Comparison of ENCODE assay signal across 3 cellular contexts in the genomic region with DNA sequence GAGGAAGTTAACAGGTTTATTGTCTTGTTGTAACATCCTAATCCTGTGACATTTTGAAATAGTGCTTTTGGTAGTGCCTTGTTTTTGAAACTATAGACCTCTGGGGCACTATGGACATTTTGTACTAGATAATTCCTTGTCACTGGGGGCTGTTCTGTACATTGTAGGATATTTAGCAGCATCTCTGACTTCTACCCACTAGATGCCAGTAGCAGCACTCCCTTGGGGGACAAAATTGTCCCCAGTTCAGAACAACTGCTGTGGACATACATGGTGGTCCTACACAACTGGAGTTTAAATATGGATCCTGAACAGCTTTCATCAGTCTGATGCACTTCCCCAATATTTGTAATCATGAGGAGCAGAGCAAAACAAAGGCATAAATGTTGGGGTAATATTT.
TF ChIP-seq lines count a peak whose summit lies in the region.

No MANE protein-coding gene starts in this region.

TF ChIP-seq in IMR-90, 13 proteins besides CTCF, POLR2A, EP300 and RAD21:
- TF ChIP-seq, protein P1, sequence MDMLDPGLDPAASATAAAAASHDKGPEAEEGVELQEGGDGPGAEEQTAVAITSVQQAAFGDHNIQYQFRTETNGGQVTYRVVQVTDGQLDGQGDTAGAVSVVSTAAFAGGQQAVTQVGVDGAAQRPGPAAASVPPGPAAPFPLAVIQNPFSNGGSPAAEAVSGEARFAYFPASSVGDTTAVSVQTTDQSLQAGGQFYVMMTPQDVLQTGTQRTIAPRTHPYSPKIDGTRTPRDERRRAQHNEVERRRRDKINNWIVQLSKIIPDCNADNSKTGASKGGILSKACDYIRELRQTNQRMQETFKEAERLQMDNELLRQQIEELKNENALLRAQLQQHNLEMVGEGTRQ (IDR thresholded peaks at IDR 0.05; ENCODE audit: low read depth, low read length), result no peak
- TF ChIP-seq FOS (IDR thresholded peaks at IDR 0.05; ENCODE audit: low read depth, low read length) (no peak), RFX5 (IDR thresholded peaks at IDR 0.05; ENCODE audit: low read depth, low read length) (no peak), SMC3 (IDR thresholded peaks at IDR 0.05; ENCODE audit: low read depth, low read length) (peak; percentile 43), RCOR1 (IDR thresholded peaks at IDR 0.05; ENCODE audit: insufficient replicate concordance, low read length) (no peak)
- TF ChIP-seq, protein P2, sequence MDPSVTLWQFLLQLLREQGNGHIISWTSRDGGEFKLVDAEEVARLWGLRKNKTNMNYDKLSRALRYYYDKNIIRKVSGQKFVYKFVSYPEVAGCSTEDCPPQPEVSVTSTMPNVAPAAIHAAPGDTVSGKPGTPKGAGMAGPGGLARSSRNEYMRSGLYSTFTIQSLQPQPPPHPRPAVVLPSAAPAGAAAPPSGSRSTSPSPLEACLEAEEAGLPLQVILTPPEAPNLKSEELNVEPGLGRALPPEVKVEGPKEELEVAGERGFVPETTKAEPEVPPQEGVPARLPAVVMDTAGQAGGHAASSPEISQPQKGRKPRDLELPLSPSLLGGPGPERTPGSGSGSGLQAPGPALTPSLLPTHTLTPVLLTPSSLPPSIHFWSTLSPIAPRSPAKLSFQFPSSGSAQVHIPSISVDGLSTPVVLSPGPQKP (IDR thresholded peaks at IDR 0.05; ENCODE audit: borderline replicate concordance, low read depth, low read length), result no peak

TF ChIP-seq in GM12878, 131 proteins besides CTCF, POLR2A, EP300 and RAD21:
- TF ChIP-seq MYB (IDR thresholded peaks at IDR 0.05; ENCODE audit: borderline replicate concordance, low read depth, low read length), result no peak
- TF ChIP-seq HDGF (IDR thresholded peaks at IDR 0.05), result no peak
- TF ChIP-seq NFIC (IDR thresholded peaks at IDR 0.05; ENCODE audit: low read depth, low read length), result no peak
- TF ChIP-seq, protein P3, sequence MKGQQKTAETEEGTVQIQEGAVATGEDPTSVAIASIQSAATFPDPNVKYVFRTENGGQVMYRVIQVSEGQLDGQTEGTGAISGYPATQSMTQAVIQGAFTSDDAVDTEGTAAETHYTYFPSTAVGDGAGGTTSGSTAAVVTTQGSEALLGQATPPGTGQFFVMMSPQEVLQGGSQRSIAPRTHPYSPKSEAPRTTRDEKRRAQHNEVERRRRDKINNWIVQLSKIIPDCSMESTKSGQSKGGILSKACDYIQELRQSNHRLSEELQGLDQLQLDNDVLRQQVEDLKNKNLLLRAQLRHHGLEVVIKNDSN (IDR thresholded peaks at IDR 0.05; ENCODE audit: borderline replicate concordance, extremely low read length, insufficient read depth, low read depth, low read length), result no peak
- TF ChIP-seq CREB1 (IDR thresholded peaks at IDR 0.05; ENCODE audit: low read depth), result no peak
TF ChIP-seq in GM12878: peak in this region for 0.

TF ChIP-seq in HepG2, 621 proteins besides CTCF, POLR2A, EP300 and RAD21:
- TF ChIP-seq, protein P4, sequence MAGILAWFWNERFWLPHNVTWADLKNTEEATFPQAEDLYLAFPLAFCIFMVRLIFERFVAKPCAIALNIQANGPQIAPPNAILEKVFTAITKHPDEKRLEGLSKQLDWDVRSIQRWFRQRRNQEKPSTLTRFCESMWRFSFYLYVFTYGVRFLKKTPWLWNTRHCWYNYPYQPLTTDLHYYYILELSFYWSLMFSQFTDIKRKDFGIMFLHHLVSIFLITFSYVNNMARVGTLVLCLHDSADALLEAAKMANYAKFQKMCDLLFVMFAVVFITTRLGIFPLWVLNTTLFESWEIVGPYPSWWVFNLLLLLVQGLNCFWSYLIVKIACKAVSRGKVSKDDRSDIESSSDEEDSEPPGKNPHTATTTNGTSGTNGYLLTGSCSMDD (CRISPR knock-in tag; IDR thresholded peaks at IDR 0.05), result no peak
- TF ChIP-seq TAF15 (IDR thresholded peaks at IDR 0.05; ENCODE audit: low read depth, low read length, poor library complexity, severe bottlenecking) (no peak), STAG1 (CRISPR knock-in tag; IDR thresholded peaks at IDR 0.05) (peak; percentile 70)
